7 cellular contexts compared by ENCODE assay signal in genomic region chr11:84763931-84764330, GRCh38.
"Had no signal": no experiment of that assay in that cellular context is flagged by ENCODE, and none has a peak within 500 bp of the region (broad histone marks: within the 10 kb centered on the region; RNA-seq: fewer than 3 reads in every experiment).

No MANE protein-coding gene starts in this region.

- H3K36me3 ChIP-seq: HAP-1 had no signal

- H3K9me3 ChIP-seq: HAP-1 had no signal

- ATAC-seq: HCT116, HepG2 had no signal

- H3K4me1 ChIP-seq: HAP-1 had no signal

- DNase-seq: GM23248, GOT3, H7, HFFc6 had no signal

- H3K4me3 ChIP-seq: GM23248, HAP-1 had no signal
